In genomic region chr19:19176950-19177349, GRCh38 we compare ENCODE assay signal across 1 cellular context.
TF ChIP-seq lines count a peak whose summit lies in the region.

No MANE protein-coding gene starts in this region.

TF ChIP-seq in HepG2, 621 proteins besides CTCF, POLR2A, EP300 and RAD21:
- TF ChIP-seq ZNF329 (CRISPR knock-in tag; IDR thresholded peaks at IDR 0.05; ENCODE audit: low read depth) = 0 out of 2 replicates have a peak, but pooled peaks have one; percentile 35
- no peak for TF ChIP-seq FOXJ3 (CRISPR knock-in tag; IDR thresholded peaks at IDR 0.05; ENCODE audit: borderline replicate concordance)
- TF ChIP-seq CHD4 (IDR thresholded peaks at IDR 0.05; ENCODE audit: borderline replicate concordance, low read length) = no peak
